18 cellular contexts compared by ENCODE assay signal in genomic region chr3:31289592-31289991, GRCh38.
A peak's percentile ranks its signal among the peaks of the same experiment; 100 is the strongest.
DNase-seq lines count a peak whose midpoint lies in the region; ATAC-seq, FAIRE-seq and TF ChIP-seq lines count a peak whose summit lies in the region.
"Had no signal": no experiment of that assay in that cellular context is flagged by ENCODE, and none has a peak within 500 bp of the region (broad histone marks: within the 10 kb centered on the region; RNA-seq: fewer than 3 reads in every experiment).

No MANE protein-coding gene starts in this region.

- intact Hi-C loops in PC-9 (cut with micrococcal nuclease; ENCODE audit: unreplicated experiment), result loop anchor here (2.0 to 5.0 kb wide), 4 partner anchors 88 to 522 kb away; partner anchors contain the start of gene STT3B

- H3K4me2 ChIP-seq in PC-9, result peak overlapping the region; percentile 53

- no peak overlapping the region for H3K4me3 Mint-ChIP-seq in activated naive CD4-positive, alpha-beta T cell treated with anti-CD3 and anti-CD28 coated beads, Interleukin-2, amount 10 ng/mL, durations not matched to agents 7 days and 5 days
- peak overlapping the region; percentile 66 for H3K4me3 Mint-ChIP-seq in type B pancreatic cell

- H3K9me3 ChIP-seq in PC-9 (ENCODE audit: insufficient read depth, low read depth), result no peaks in the 10 kb centered on the region

- no peaks in the 10 kb centered on the region for H3K36me3 ChIP-seq in PC-9 (ENCODE audit: low read depth)

- H3F3A ChIP-seq in PC-9 (ENCODE audit: insufficient read depth, low read depth), result peaks cover 12% of the 10 kb centered on the region

- no peak for FAIRE-seq in frontal cortex (lab: Jason Lieb, UNC)

- no peak for DNase-seq in activated naive CD4-positive, alpha-beta T cell treated with anti-CD3 and anti-CD28 coated beads, Interleukin-2, amount 10 ng/mL, durations not matched to agents 7 days and 5 days
- no peak for DNase-seq in activated naive CD4-positive, alpha-beta T cell treated with anti-CD3 and anti-CD28 coated beads, Interleukin-2, amount 50 U/mL, for 72 hours (ENCODE audit: low spot score in 2 of 2)
- DNase-seq in PC-9 (no peak), islet precursor cell (peak; percentile 59), type B pancreatic cell (ENCODE audit: extremely low spot score, unreplicated experiment) (no peak), frontal cortex (ENCODE audit: low spot score in 2 of 2) (no peak), NCI-H748 (lab: John Stamatoyannopoulos, UW; ENCODE audit: unreplicated experiment) (no peak)
- DNase-seq: activated CD4-positive, alpha-beta T cell treated with anti-CD3 and anti-CD28 coated beads for 4 hours; caudate nucleus; COR-L47; effector CD8-positive, alpha-beta T cell; IMR-90; left cardiac atrium; NCI-H1105; posterior cingulate gyrus; SHP77; stimulated activated naive CD4-positive, alpha-beta T cell had no signal

- H4K20me1 ChIP-seq in PC-9 (ENCODE audit: insufficient read depth), result no peaks in the 10 kb centered on the region

- CTCF ChIA-PET in activated naive CD4-positive, alpha-beta T cell treated with anti-CD3 and anti-CD28 coated beads, Interleukin-2, amount 10 ng/mL, durations not matched to agents 7 days and 5 days (lab: Charles Lee), result no interaction called here
- CTCF ChIA-PET in PC-9 (lab: Charles Lee), result no interaction called here

- no peak for ATAC-seq in activated naive CD4-positive, alpha-beta T cell treated with anti-CD3 and anti-CD28 coated beads, Interleukin-2, amount 50 U/mL, for 72 hours
- no peak for ATAC-seq in HG02852 (IDR thresholded peaks at IDR 0.05; ENCODE audit: unreplicated experiment)

- H3K36me3 Mint-ChIP-seq in activated naive CD4-positive, alpha-beta T cell treated with anti-CD3 and anti-CD28 coated beads, Interleukin-2, amount 10 ng/mL, durations not matched to agents 7 days and 5 days, result peaks cover 9% of the 10 kb centered on the region
- H3K36me3 Mint-ChIP-seq in activated naive CD4-positive, alpha-beta T cell treated with anti-CD3 and anti-CD28 coated beads, Interleukin-2, amount 50 U/mL, for 72 hours, result peaks cover 0 to 10% of the 10 kb centered on the region in 2 donors
- H3K36me3 Mint-ChIP-seq in type B pancreatic cell, result no peaks in the 10 kb centered on the region

- no peaks in the 10 kb centered on the region for H3K27me3 ChIP-seq in PC-9 (ENCODE audit: insufficient read depth, low read depth)

- peaks cover 5% of the 10 kb centered on the region for H3K9me3 Mint-ChIP-seq in activated naive CD4-positive, alpha-beta T cell treated with anti-CD3 and anti-CD28 coated beads, Interleukin-2, amount 10 ng/mL, durations not matched to agents 7 days and 5 days
- peaks cover 0 to 5% of the 10 kb centered on the region in 2 donors for H3K9me3 Mint-ChIP-seq in activated naive CD4-positive, alpha-beta T cell treated with anti-CD3 and anti-CD28 coated beads, Interleukin-2, amount 50 U/mL, for 72 hours
- H3K9me3 Mint-ChIP-seq in type B pancreatic cell, result peaks cover 5% of the 10 kb centered on the region

- no peaks in the 10 kb centered on the region for H3K27me3 Mint-ChIP-seq in activated naive CD4-positive, alpha-beta T cell treated with anti-CD3 and anti-CD28 coated beads, Interleukin-2, amount 10 ng/mL, durations not matched to agents 7 days and 5 days
- H3K27me3 Mint-ChIP-seq in type B pancreatic cell, result no peaks in the 10 kb centered on the region

- TF ChIP-seq CTCF in PC-9 (conservative IDR thresholded peaks at IDR 0.05) (no peak), type B pancreatic cell (conservative IDR thresholded peaks at IDR 0.05) (no peak)

- H3K79me2 ChIP-seq in PC-9 (ENCODE audit: low read depth), result no peaks in the 10 kb centered on the region

- no TSS peak for BruUV-seq in PC-9 (replicated peaks; lab: Mats Ljungman, UMichigan)

- H3K4me1 Mint-ChIP-seq in activated naive CD4-positive, alpha-beta T cell treated with anti-CD3 and anti-CD28 coated beads, Interleukin-2, amount 10 ng/mL, durations not matched to agents 7 days and 5 days, result peaks cover 33% of the 10 kb centered on the region
- H3K4me1 Mint-ChIP-seq in type B pancreatic cell (ENCODE audit: unreplicated experiment), result peaks cover 66% of the 10 kb centered on the region

- H2AFZ ChIP-seq in PC-9, result peak overlapping the region; percentile 69; the same call in 1 of the 2 replicates

- peak overlapping the region; percentile 54 for H3K27ac ChIP-seq in PC-9

- H3K4me3 ChIP-seq in PC-9, result no peak overlapping the region

- no peaks in the 10 kb centered on the region for H3K9me2 ChIP-seq in PC-9 (ENCODE audit: insufficient read depth)

- H3K4me1 ChIP-seq in PC-9 (replicated peaks; ENCODE audit: insufficient read depth), result peaks cover 46% of the 10 kb centered on the region

- peak overlapping the region; percentile 78 for H3K27ac Mint-ChIP-seq in activated naive CD4-positive, alpha-beta T cell treated with anti-CD3 and anti-CD28 coated beads, Interleukin-2, amount 10 ng/mL, durations not matched to agents 7 days and 5 days
- H3K27ac Mint-ChIP-seq in activated naive CD4-positive, alpha-beta T cell treated with anti-CD3 and anti-CD28 coated beads, Interleukin-2, amount 50 U/mL, for 72 hours, result peak overlapping the region in 1 of 2 donors; percentile 3
- peak overlapping the region; percentile 97 for H3K27ac Mint-ChIP-seq in type B pancreatic cell

- POLR2A ChIA-PET in PC-9 (lab: Charles Lee; ENCODE audit: unreplicated experiment), result no interaction called here
